In the genomic region with DNA sequence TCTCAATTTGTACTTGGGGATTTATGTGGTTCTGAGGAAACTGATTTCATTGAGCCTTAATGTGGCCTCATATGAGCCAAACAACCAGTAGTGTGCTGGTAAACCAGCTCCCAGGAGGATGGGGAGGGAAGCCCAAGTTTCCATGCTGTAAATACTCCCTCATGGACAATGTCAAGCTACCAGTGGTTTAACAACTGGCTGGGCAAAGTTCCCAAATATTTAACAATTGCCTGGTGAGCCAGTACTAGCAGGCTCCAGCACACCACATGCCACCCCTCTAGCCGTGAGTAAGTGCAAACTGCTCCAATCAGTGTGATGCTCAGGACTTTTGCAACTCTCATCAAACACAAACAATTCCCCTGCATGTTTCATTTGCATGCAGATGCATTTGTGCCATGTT, we compare ENCODE assay signal across 13 cellular contexts. TPM values are rescaled to one million over a fixed set of nuclear protein-coding genes. Genes with fewer than 3 reads are reported as not detected.
DNase-seq lines count a peak whose midpoint lies in the region; ATAC-seq and TF ChIP-seq lines count a peak whose summit lies in the region.
"Had no signal": no experiment of that assay in that cellular context is flagged by ENCODE, and none has a peak within 500 bp of the region (broad histone marks: within the 10 kb centered on the region; RNA-seq: fewer than 3 reads in every experiment).

No MANE protein-coding gene starts in this region.

- H3K27me3 ChIP-seq in GM23338 (ENCODE audit: insufficient read depth): peaks cover 6% of the 10 kb centered on the region; the same call in 1 of the 2 replicates

- H3K4me1 ChIP-seq in GM23338 (ENCODE audit: insufficient read depth): no peaks in the 10 kb centered on the region; the same call in 1 of the 2 replicates

- no peak overlapping the region for H3K4me3 ChIP-seq in GM23338

- no peak overlapping the region for H3K27ac Mint-ChIP-seq in GM23338

- H3K4me3 Mint-ChIP-seq in GM23338: no peak overlapping the region
- H3K4me3 Mint-ChIP-seq: central memory CD8-positive, alpha-beta T cell had no signal

- H3K27ac ChIP-seq in GM23338 (ENCODE audit: low read depth): no peak overlapping the region
- H3K27ac ChIP-seq: C4-2B had no signal

- DNase-seq in A172 (ENCODE audit: low spot score) (peak; percentile 52), EL (peak; percentile 57), T1000 (lab: John Stamatoyannopoulos, UW) (peak; percentile 25), fibroblast of the conjunctiva (ENCODE audit: low read depth) (peak; percentile 92), NCI-H187 (lab: John Stamatoyannopoulos, UW) (no peak), NCI-H128 (lab: John Stamatoyannopoulos, UW; ENCODE audit: unreplicated experiment) (no peak), GM23338 (ENCODE audit: low spot score) (no peak)
- DNase-seq in stimulated activated CD4-positive, alpha-beta T cell treated with anti-CD3 and anti-CD28 coated beads, Interleukin-2, amount 100 ng/mL, for 48 hours: no peak
- DNase-seq: activated gamma-delta T cell treated with Interleukin-2 at 50 U/mL for 16 hours, GF-D8, NCI-H2029 had no signal

- no peaks in the 10 kb centered on the region for H3K36me3 Mint-ChIP-seq in GM23338 (ENCODE audit: low read depth)

- no peaks in the 10 kb centered on the region for H3K79me2 ChIP-seq in GM23338 (replicated peaks; ENCODE audit: insufficient read depth)

- no peak for ATAC-seq in GM23338

- H3K4me1 Mint-ChIP-seq in GM23338: peaks cover 6% of the 10 kb centered on the region
- H3K4me1 Mint-ChIP-seq: central memory CD8-positive, alpha-beta T cell had no signal

- no peaks in the 10 kb centered on the region for H3K9me3 Mint-ChIP-seq in GM23338
- H3K9me3 Mint-ChIP-seq: central memory CD8-positive, alpha-beta T cell had no signal

- H3K36me3 ChIP-seq in GM23338 (ENCODE audit: insufficient read depth): no peaks in the 10 kb centered on the region

- H3K27me3 Mint-ChIP-seq in GM23338 (ENCODE audit: insufficient read depth, low read depth, poor library complexity): no peaks in the 10 kb centered on the region

- no peaks in the 10 kb centered on the region for H3K9me2 ChIP-seq in GM23338 (ENCODE audit: insufficient read depth)

- no peak for TF ChIP-seq CTCF in GM23338 (conservative IDR thresholded peaks at IDR 0.05; ENCODE audit: low read depth in 2 of 2)

- H3F3A ChIP-seq in GM23338 (replicated peaks; ENCODE audit: low read depth): peaks cover 8% of the 10 kb centered on the region; the same call in 1 of the 2 replicates

- H2AFZ ChIP-seq in GM23338: no peak overlapping the region

- H3K4me2 ChIP-seq in GM23338: no peak overlapping the region

- H4K20me1 ChIP-seq in GM23338 (replicated peaks; ENCODE audit: insufficient read depth): no peaks in the 10 kb centered on the region

TF ChIP-seq in GM23338, 12 proteins besides CTCF, POLR2A, EP300 and RAD21:
- no peak for TF ChIP-seq NANOG (IDR thresholded peaks at IDR 0.05; ENCODE audit: borderline replicate concordance)

RNA-seq across cellular contexts. Expression of a gene that starts 19.2 kb away (rescaled TPM):
- 207 TPM in 2 replicates for total RNA-seq in A172 (2014; rRNA removed; shearing (Covaris generic))
- 44.4 and 45.6 TPM in 2 replicates for total RNA-seq in GM23338 (2014; rRNA removed; shearing (Covaris generic))
- 31.5 and 34.0 TPM in 2 replicates for polyA plus RNA-seq in GM23338 (2016; fragmentation: Nextera tagmentation; extraction: Ambion mirVana)

RNA-seq across cellular contexts. Expression of a gene that starts 38.4 kb away (rescaled TPM):
- not detected in 2 replicates for total RNA-seq in A172 (2014; rRNA removed; shearing (Covaris generic))
- total RNA-seq in GM23338 (2014; rRNA removed; shearing (Covaris generic)): not detected in 2 replicates
- polyA plus RNA-seq in GM23338 (2016; fragmentation: Nextera tagmentation; extraction: Ambion mirVana): not detected in 2 replicates

Comparison
In these comparisons a context has a peak if more than half of its experiments do, and no peak if none do; other contexts are left out.
1. DNase-seq: peak in A172 (single experiment), EL (single experiment), T1000 (single experiment) and fibroblast of the conjunctiva (single experiment); none in NCI-H187 (0 of 2), NCI-H128 (single experiment), stimulated activated CD4-positive, alpha-beta T cell treated with anti-CD3 and anti-CD28 coated beads, Interleukin-2, amount 100 ng/mL, for 48 hours (0 of 2) and GM23338 (single experiment).